Comparison of ENCODE assay signal across 7 cellular contexts in genomic region chr3:151014619-151015018, GRCh38. TPM values are rescaled to one million over a fixed set of nuclear protein-coding genes. Genes with fewer than 3 reads are reported as not detected.
"Had no signal": no experiment of that assay in that cellular context is flagged by ENCODE, and none has a peak within 500 bp of the region (broad histone marks: within the 10 kb centered on the region; RNA-seq: fewer than 3 reads in every experiment).

No MANE protein-coding gene starts in this region.

- H3K4me3 ChIP-seq: GM23338, K562 had no signal

- H3K4me2 ChIP-seq: GM23338 had no signal

- H3K4me3 Mint-ChIP-seq: GM23338, H9 had no signal

- H3K9me3 Mint-ChIP-seq: GM23338, H9 had no signal

- ATAC-seq: GM23338, K562 had no signal

- DNase-seq: H9, HCEC 1CT, IMR-90, KG1 had no signal

- H2AFZ ChIP-seq: GM23338 had no signal

- H3K27ac Mint-ChIP-seq: GM23338, H9 had no signal

RNA-seq across cellular contexts. Expression of gene CLRN1, which starts 42.1 kb away (rescaled TPM):
- total RNA-seq: H9, HT-29, IMR-90, K562 had no signal
- polyA plus RNA-seq: IMR-90, K562 had no signal
